ENCODE assay signal across 8 cellular contexts in the genomic region with DNA sequence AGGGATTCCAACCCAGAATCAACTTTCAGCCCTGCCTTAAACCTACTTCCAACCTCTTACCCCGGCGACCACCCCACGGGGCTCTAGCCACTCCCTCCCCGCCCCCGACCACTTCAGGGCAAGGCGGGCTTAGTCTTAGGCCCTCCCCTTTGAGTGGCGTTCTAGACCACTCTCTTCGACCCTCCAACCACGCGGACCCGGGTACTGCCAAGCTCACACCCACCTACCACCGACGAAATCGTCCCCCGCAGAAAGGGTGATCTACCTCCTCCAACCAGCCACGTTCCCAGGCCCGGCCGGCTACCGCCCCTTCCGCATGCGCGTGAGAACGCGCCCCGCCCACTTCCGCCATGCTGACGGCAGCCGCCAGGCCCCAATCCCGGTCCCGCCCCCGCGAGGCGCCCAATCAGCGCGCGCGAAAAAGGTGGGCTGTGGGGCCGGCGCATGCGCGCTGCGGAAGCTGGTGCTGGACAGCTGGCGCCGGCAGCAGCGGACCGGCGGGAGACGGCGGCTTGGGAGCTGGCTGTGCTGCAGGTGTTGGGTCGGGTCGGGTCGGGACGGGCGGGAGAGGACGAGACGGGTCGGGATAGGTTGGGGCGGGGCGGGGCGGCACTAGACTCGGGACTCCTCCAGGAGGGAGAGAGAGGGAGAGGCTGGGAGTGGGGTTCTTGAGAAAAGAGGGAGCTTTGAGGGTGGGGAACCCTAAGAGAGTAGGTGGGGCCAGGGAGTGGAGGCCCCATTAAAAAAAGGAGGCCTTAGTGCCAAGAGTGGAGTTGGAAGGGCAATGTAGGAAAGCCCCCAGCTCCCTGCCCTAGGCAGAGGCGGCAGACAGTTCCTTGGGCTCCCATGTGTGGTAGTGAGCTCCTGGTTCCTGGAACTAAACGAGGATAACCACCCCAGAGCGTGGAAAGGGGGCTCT. TPM values are rescaled to one million over a fixed set of nuclear protein-coding genes. Genes with fewer than 3 reads are reported as not detected.
DNase-seq lines count a peak whose midpoint lies in the region; ATAC-seq and TF ChIP-seq lines count a peak whose summit lies in the region.

A gene with protein sequence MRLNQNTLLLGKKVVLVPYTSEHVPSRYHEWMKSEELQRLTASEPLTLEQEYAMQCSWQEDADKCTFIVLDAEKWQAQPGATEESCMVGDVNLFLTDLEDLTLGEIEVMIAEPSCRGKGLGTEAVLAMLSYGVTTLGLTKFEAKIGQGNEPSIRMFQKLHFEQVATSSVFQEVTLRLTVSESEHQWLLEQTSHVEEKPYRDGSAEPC (minus strand): TSS at position 302 of the 919 bp plus-strand sequence. CDS start 647 bp downstream, outside the sequence.

- peak; percentile 80 for ATAC-seq in HG02759 (IDR thresholded peaks at IDR 0.05; ENCODE audit: unreplicated experiment)

- TF ChIP-seq POLR2A in GM10847 (IDR thresholded peaks at IDR 0.05; ENCODE audit: extremely low read depth, insufficient read length) = peak; percentile 67

- peak; percentile 49 for DNase-seq in NCI-H1417 treated with DMSO at 0.1 percent for 48 hours (lab: John Stamatoyannopoulos, UW)
- DNase-seq in SW 1271 (lab: John Stamatoyannopoulos, UW) = peak; percentile 74 to 91
- DNase-seq in activated naive CD8-positive, alpha-beta T cell treated with anti-CD3 and anti-CD28 coated beads, Interleukin-2, amount 50 U/mL, for 16 hours (ENCODE audit: low read depth, low spot score) = peak; percentile 99
- DNase-seq in cardiac muscle cell (ENCODE audit: low read depth in 1 of 2, low spot score in 1 of 2) = peak; percentile 97 to 99
- DNase-seq in tibial artery = peak; percentile 97 to 98

- H3K9ac ChIP-seq in parathyroid adenoma = peak within 1 kb of the TSS; percentile 25

- H3K27me3 ChIP-seq in cardiac muscle cell (no peaks in the 10 kb centered on the region), parathyroid adenoma (ENCODE audit: control insufficient read depth, insufficient read depth, low read length) (no peaks in the 10 kb centered on the region), tibial artery (no peaks in the 10 kb centered on the region)

- intact Hi-C loops in tibial artery (cut with DNase I; ENCODE audit: low total_unique reads) = loop anchor here (2.0 to 10.0 kb wide), 2 partner anchors 28 to 572 kb away; a partner anchor contains a TSS

- H3K36me3 ChIP-seq in cardiac muscle cell (no peaks in the 10 kb centered on the region), parathyroid adenoma (ENCODE audit: control insufficient read depth, insufficient read depth, low read length) (no peaks in the 10 kb centered on the region), tibial artery (peaks cover 19 to 46% (median 21%) of the 10 kb centered on the region in 3 donors)

- H3K4me1 ChIP-seq in cardiac muscle cell (ENCODE audit: low read depth) (peaks cover 7% of the 10 kb centered on the region), parathyroid adenoma (peaks cover 9% of the 10 kb centered on the region), tibial artery (peaks cover 0 to 32% (median 23%) of the 10 kb centered on the region in 4 donors)

- TF ChIP-seq CTCF in cardiac muscle cell (IDR thresholded peaks at IDR 0.05; ENCODE audit: low read depth, low read length) (no peak), parathyroid adenoma (IDR thresholded peaks at IDR 0.05) (no peak), tibial artery (IDR thresholded peaks at IDR 0.05) (peak in 1 of 2 experiments; percentile 32)

- H3K79me2 ChIP-seq in parathyroid adenoma = peaks cover 14% of the 10 kb centered on the region

- H3K4me3 ChIP-seq in cardiac muscle cell = peak within 1 kb of the TSS; percentile 61
- H3K4me3 ChIP-seq in parathyroid adenoma (ENCODE audit: low read depth, low read length) = peak within 1 kb of the TSS; percentile 86
- peak within 1 kb of the TSS; percentile 74 to 78 for H3K4me3 ChIP-seq in tibial artery

- H3K27ac ChIP-seq in cardiac muscle cell = peak within 1 kb of the TSS; percentile 83
- H3K27ac ChIP-seq in parathyroid adenoma = no peak within 1 kb of the TSS
- H3K27ac ChIP-seq in tibial artery = peak within 1 kb of the TSS; percentile 76 to 80

- no peaks in the 10 kb centered on the region for H3K9me3 ChIP-seq in cardiac muscle cell (ENCODE audit: low read depth)
- H3K9me3 ChIP-seq in parathyroid adenoma (ENCODE audit: control insufficient read depth, low read length) = no peaks in the 10 kb centered on the region
- H3K9me3 ChIP-seq in tibial artery = no peaks in the 10 kb centered on the region

- H2AFZ ChIP-seq in parathyroid adenoma = peak within 1 kb of the TSS; percentile 80

- peak within 1 kb of the TSS; percentile 90 for H3K4me2 ChIP-seq in parathyroid adenoma (ENCODE audit: low read length)

RNA-seq across cellular contexts. Expression of the gene that starts here (rescaled TPM):
- total RNA-seq in cardiac muscle cell = 45.9 and 73.1 TPM in 2 replicates
- polyA plus RNA-seq in cardiac muscle cell = 56.2 and 96.8 TPM in 2 replicates

Comparison
In these comparisons a context has a peak if more than half of its experiments do, and no peak if none do; other contexts are left out.
1. DNase-seq: peak in every context shown above with its lines; median percentile 99 in activated naive CD8-positive, alpha-beta T cell treated with anti-CD3 and anti-CD28 coated beads, Interleukin-2, amount 50 U/mL, for 16 hours; 98 in cardiac muscle cell; 98 in tibial artery; 82 in SW 1271; 49 in NCI-H1417 treated with DMSO at 0.1 percent for 48 hours.